Comparison of ENCODE assay signal across 18 cellular contexts in genomic region chr1:174289644-174290310, GRCh38.
"Had no signal": no experiment of that assay in that cellular context is flagged by ENCODE, and none has a peak within 500 bp of the region (broad histone marks: within the 10 kb centered on the region; RNA-seq: fewer than 3 reads in every experiment).

No MANE protein-coding gene starts in this region.

- H3K4me1 Mint-ChIP-seq: activated CD4-positive, alpha-beta memory T cell treated with anti-CD3 and anti-CD28 coated beads, Interleukin-2, amount 10 ng/mL, durations not matched to agents 7 days and 5 days; activated CD8-positive, alpha-beta memory T cell treated with anti-CD3 and anti-CD28 coated beads, Interleukin-2, amount 10 ng/mL, durations not matched to agents 7 days and 5 days had no signal

- H3K27me3 Mint-ChIP-seq: activated CD4-positive, alpha-beta memory T cell treated with anti-CD3 and anti-CD28 coated beads, Interleukin-2, amount 10 ng/mL, durations not matched to agents 7 days and 5 days; activated CD8-positive, alpha-beta memory T cell treated with anti-CD3 and anti-CD28 coated beads, Interleukin-2, amount 10 ng/mL, durations not matched to agents 7 days and 5 days; activated naive CD8-positive, alpha-beta T cell; dendritic cell treated with granulocyte-macrophage colony-stimulating factor and Interleukin-4, amounts not matched to agents 40 ng/mL and 50 ng/mL, for 4 days; progenitor cell of endocrine pancreas; type B pancreatic cell had no signal

- H3K27me3 ChIP-seq: esophagus squamous epithelium, hepatocyte, stomach had no signal

- H3K27ac Mint-ChIP-seq: activated CD4-positive, alpha-beta memory T cell treated with anti-CD3 and anti-CD28 coated beads, Interleukin-2, amount 10 ng/mL, durations not matched to agents 7 days and 5 days; activated CD8-positive, alpha-beta memory T cell treated with anti-CD3 and anti-CD28 coated beads, Interleukin-2, amount 10 ng/mL, durations not matched to agents 7 days and 5 days; activated naive CD8-positive, alpha-beta T cell; dendritic cell treated with granulocyte-macrophage colony-stimulating factor and Interleukin-4, amounts not matched to agents 40 ng/mL and 50 ng/mL, for 4 days; progenitor cell of endocrine pancreas; type B pancreatic cell had no signal

- H2AFZ ChIP-seq: hepatocyte had no signal

- H3K4me3 ChIP-seq: esophagus squamous epithelium, hepatocyte, skin epidermis, stomach had no signal

- H3K9me3 Mint-ChIP-seq: type B pancreatic cell had no signal

- DNase-seq: activated CD4-positive, alpha-beta memory T cell treated with anti-CD3 and anti-CD28 coated beads, Interleukin-2, amount 10 ng/mL, durations not matched to agents 7 days and 5 days; activated CD4-positive, alpha-beta T cell treated with anti-CD3 and anti-CD28 coated beads for 48 hours; activated CD4-positive, CD25-positive, alpha-beta regulatory T cell; activated CD8-positive, alpha-beta memory T cell treated with anti-CD3 and anti-CD28 coated beads, Interleukin-2, amount 10 ng/mL, durations not matched to agents 7 days and 5 days; effector memory CD4-positive, alpha-beta T cell; esophagus squamous epithelium; left colon; midbrain; stimulated activated CD4-positive, alpha-beta T cell treated with anti-CD3 and anti-CD28 coated beads, Interleukin-4, amount 100 ng/mL, for 1 hour; stomach; T-helper 1 cell; T-helper 9 cell had no signal

- H3K4me1 ChIP-seq: esophagus squamous epithelium, stomach had no signal

- H3K79me2 ChIP-seq: hepatocyte had no signal

- H3K4me3 Mint-ChIP-seq: activated CD4-positive, alpha-beta memory T cell treated with anti-CD3 and anti-CD28 coated beads, Interleukin-2, amount 10 ng/mL, durations not matched to agents 7 days and 5 days; activated CD8-positive, alpha-beta memory T cell treated with anti-CD3 and anti-CD28 coated beads, Interleukin-2, amount 10 ng/mL, durations not matched to agents 7 days and 5 days; activated naive CD8-positive, alpha-beta T cell; dendritic cell treated with granulocyte-macrophage colony-stimulating factor and Interleukin-4, amounts not matched to agents 40 ng/mL and 50 ng/mL, for 4 days; type B pancreatic cell had no signal

- H3K27ac ChIP-seq: esophagus squamous epithelium, hepatocyte, skin epidermis, stomach had no signal

- H3K4me2 ChIP-seq: hepatocyte had no signal

- ATAC-seq: activated CD8-positive, alpha-beta memory T cell treated with anti-CD3 and anti-CD28 coated beads, Interleukin-2, amount 10 ng/mL, durations not matched to agents 7 days and 5 days; left colon had no signal
